In genomic region chrX:97494756-97495372, GRCh38 we compare ENCODE assay signal across 14 cellular contexts.
DNase-seq lines count a peak whose midpoint lies in the region; ATAC-seq, FAIRE-seq and TF ChIP-seq lines count a peak whose summit lies in the region.
"Had no signal": no experiment of that assay in that cellular context is flagged by ENCODE, and none has a peak within 500 bp of the region (broad histone marks: within the 10 kb centered on the region; RNA-seq: fewer than 3 reads in every experiment).

No MANE protein-coding gene starts in this region.

- no peaks in the 10 kb centered on the region for H3K36me3 ChIP-seq in upper lobe of left lung
- H3K36me3 ChIP-seq: BLaER1 treated with 17β-estradiol and CSF1 and Interleukin-3, amounts not matched to agents 10 nM and 100 nM; right lobe of liver had no signal

- FAIRE-seq in GM12892 (lab: Jason Lieb, UNC): peak; percentile 78

- no peaks in the 10 kb centered on the region for H3K9me3 ChIP-seq in upper lobe of left lung
- H3K9me3 ChIP-seq: right lobe of liver had no signal

- no peak for TF ChIP-seq POLR2A in GM12892 (IDR thresholded peaks at IDR 0.05; ENCODE audit: low read depth, low read length)
- no peak for TF ChIP-seq POLR2A in upper lobe of left lung (IDR thresholded peaks at IDR 0.05)

- no peak for TF ChIP-seq EP300 in upper lobe of left lung (IDR thresholded peaks at IDR 0.05)

- no peak overlapping the region for H3K27ac ChIP-seq in upper lobe of left lung
- H3K27ac ChIP-seq: BLaER1 treated with 17β-estradiol and CSF1 and Interleukin-3, amounts not matched to agents 10 nM and 100 nM; hepatocyte; right lobe of liver had no signal

- no peak overlapping the region for H3K4me3 ChIP-seq in upper lobe of left lung
- H3K4me3 ChIP-seq: BLaER1 treated with 17β-estradiol and CSF1 and Interleukin-3, amounts not matched to agents 10 nM and 100 nM; hepatocyte; right lobe of liver had no signal

- no peak for TF ChIP-seq CTCF in upper lobe of left lung (IDR thresholded peaks at IDR 0.05)

- WGBS in upper lobe of left lung, 2 donors: 80% methylated on average over 1 of the region's 1 CpG; no CpG with 5 or more reads in 1 of the 2 donors

- DNase-seq in GM12892 (ENCODE audit: insufficient read length) (no peak), cerebellar cortex (ENCODE audit: low spot score) (no peak), upper lobe of left lung (no peak), sciatic nerve (ENCODE audit: low spot score) (no peak), NCI-H82 (lab: John Stamatoyannopoulos, UW) (no peak)
- DNase-seq: activated CD4-positive, CD25-positive, alpha-beta regulatory T cell treated with anti-CD3 and anti-CD28 coated beads, Interleukin-2, amount 50 U/mL, for 72 hours; effector memory CD8-positive, alpha-beta T cell; NCI-H446; right lobe of liver had no signal

- no peaks in the 10 kb centered on the region for H3K4me1 ChIP-seq in upper lobe of left lung
- H3K4me1 ChIP-seq: BLaER1 treated with 17β-estradiol and CSF1 and Interleukin-3, amounts not matched to agents 10 nM and 100 nM; right lobe of liver had no signal

- no peaks in the 10 kb centered on the region for H3K27me3 ChIP-seq in upper lobe of left lung
- H3K27me3 ChIP-seq: hepatocyte, right lobe of liver had no signal

- intact Hi-C loops in sciatic nerve (cut with DNase I): no loop called here

- ATAC-seq in GM19328 (IDR thresholded peaks at IDR 0.05; ENCODE audit: unreplicated experiment) (peak; percentile 69), HG02642 (IDR thresholded peaks at IDR 0.05; ENCODE audit: poor library complexity, unreplicated experiment) (peak; percentile 97), HG03442 (IDR thresholded peaks at IDR 0.05; ENCODE audit: unreplicated experiment) (peak; percentile 99), upper lobe of left lung (ENCODE audit: low FRiP score in 2 of 2) (no peak), sciatic nerve (no peak)
- ATAC-seq: effector memory CD8-positive, alpha-beta T cell; right lobe of liver had no signal

Comparison
In these comparisons a context has a peak if more than half of its experiments do, and no peak if none do; other contexts are left out.
1. ATAC-seq: peak in GM19328 (single experiment), HG02642 (single experiment) and HG03442 (single experiment); none in upper lobe of left lung (0 of 2) and sciatic nerve (single experiment).